8 cellular contexts compared by ENCODE assay signal in the genomic region with DNA sequence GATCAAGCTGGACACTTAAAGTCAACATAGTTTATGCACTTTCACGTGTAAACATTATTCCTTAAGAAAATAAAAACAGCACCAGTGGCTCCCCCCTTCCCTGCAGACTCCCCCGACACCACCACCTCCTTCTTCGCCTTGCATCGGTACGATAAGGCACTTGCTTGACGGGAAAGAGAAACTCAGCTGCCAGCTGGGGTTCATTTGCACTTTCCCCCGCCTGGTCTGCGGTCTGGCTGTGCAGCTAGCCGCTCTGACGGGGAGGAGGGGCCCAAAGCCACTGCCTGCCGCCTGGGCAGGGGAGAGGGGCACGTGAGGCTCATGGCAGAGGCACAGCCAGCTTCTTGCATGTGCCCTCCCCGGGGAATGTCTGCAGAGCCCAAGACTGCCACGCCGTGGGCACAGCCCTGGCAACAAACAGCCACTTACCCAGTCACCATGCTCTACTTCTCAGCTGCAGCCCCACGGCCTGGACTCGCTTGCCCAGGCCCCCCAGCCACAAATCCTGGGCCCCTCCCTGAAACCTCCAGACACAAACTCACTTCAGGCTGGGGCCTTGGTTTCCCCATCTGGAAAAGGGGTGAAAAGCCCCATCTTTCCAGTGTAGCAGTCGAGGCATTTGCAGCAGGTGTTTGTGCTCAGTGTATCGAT. TPM values are rescaled to one million over a fixed set of nuclear protein-coding genes. Genes with fewer than 3 reads are reported as not detected.
DNase-seq lines count a peak whose midpoint lies in the region; ATAC-seq lines count a peak whose summit lies in the region.

No MANE protein-coding gene starts in this region.

- ATAC-seq in GM21360 (IDR thresholded peaks at IDR 0.05; ENCODE audit: unreplicated experiment) (peak; percentile 66), sciatic nerve (peak; percentile 93)

- no peaks in the 10 kb centered on the region for H3K9me3 Mint-ChIP-seq in activated naive CD4-positive, alpha-beta T cell treated with anti-CD3 and anti-CD28 coated beads, Interleukin-2, amount 10 ng/mL, durations not matched to agents 7 days and 5 days

- CTCF ChIA-PET in activated naive CD4-positive, alpha-beta T cell treated with anti-CD3 and anti-CD28 coated beads, Interleukin-2, amount 10 ng/mL, durations not matched to agents 7 days and 5 days (lab: Charles Lee): interaction anchor here (0.9 to 1.9 kb wide), 8 partner anchors 10 to 326 kb away, joined by 3 to 9 read pairs (median 4); partner anchors contain the start of gene SOCS1

- H3K27me3 Mint-ChIP-seq in activated naive CD4-positive, alpha-beta T cell treated with anti-CD3 and anti-CD28 coated beads, Interleukin-2, amount 10 ng/mL, durations not matched to agents 7 days and 5 days: peaks cover 10% of the 10 kb centered on the region

- H3K4me3 Mint-ChIP-seq in activated naive CD4-positive, alpha-beta T cell treated with anti-CD3 and anti-CD28 coated beads, Interleukin-2, amount 10 ng/mL, durations not matched to agents 7 days and 5 days: peak overlapping the region; percentile 43

- intact Hi-C loops in cardiac septum (cut with DNase I): loop anchor here (5.0 kb wide), 1 partner anchor 40 kb away; the partner anchor contains the start of gene SOCS1
- intact Hi-C loops in sciatic nerve (cut with DNase I): no loop called here

- H3K27ac Mint-ChIP-seq in activated naive CD4-positive, alpha-beta T cell treated with anti-CD3 and anti-CD28 coated beads, Interleukin-2, amount 10 ng/mL, durations not matched to agents 7 days and 5 days: peak overlapping the region; percentile 84

- H3K4me1 Mint-ChIP-seq in activated naive CD4-positive, alpha-beta T cell treated with anti-CD3 and anti-CD28 coated beads, Interleukin-2, amount 10 ng/mL, durations not matched to agents 7 days and 5 days: peaks cover 81% of the 10 kb centered on the region

- in situ Hi-C loops in SK-MEL-5 (cut with HindIII; ENCODE audit: low pct_unique_long_range_greater_than_20kb, low sequenced_read_pairs): no loop called here

- peak; percentile 85 for DNase-seq in DMS153 (lab: John Stamatoyannopoulos, UW)
- peak; percentile 40 for DNase-seq in HT-29 (ENCODE audit: low spot score)
- peak; percentile 63 for DNase-seq in SK-MEL-5 (ENCODE audit: low read depth, low spot score)
- DNase-seq in activated naive CD4-positive, alpha-beta T cell treated with anti-CD3 and anti-CD28 coated beads, Interleukin-2, amount 10 ng/mL, durations not matched to agents 7 days and 5 days: peak; percentile 90
- DNase-seq in cardiac septum (ENCODE audit: low spot score): peak; percentile 91
- peak; percentile 79 for DNase-seq in sciatic nerve (ENCODE audit: low spot score)
- DNase-seq in COLO829 (ENCODE audit: low spot score): no peak

- peaks cover 3% of the 10 kb centered on the region for H3K36me3 Mint-ChIP-seq in activated naive CD4-positive, alpha-beta T cell treated with anti-CD3 and anti-CD28 coated beads, Interleukin-2, amount 10 ng/mL, durations not matched to agents 7 days and 5 days

RNA-seq across cellular contexts. Expression of gene PRM1, which starts 16.5 kb away (rescaled TPM):
- total RNA-seq in HT-29 (2014; rRNA removed; shearing (Covaris generic)): not detected in 2 replicates
- total RNA-seq in SK-MEL-5 (2014; rRNA removed; shearing (Covaris generic)): not detected in 2 replicates
- not detected in 2 replicates for polyA plus RNA-seq in SK-MEL-5 (2015; cell fraction: cytosol; rRNA removed)
- not detected in 2 replicates for polyA plus RNA-seq in SK-MEL-5 (2015; cell fraction: nucleus; rRNA removed)
- total RNA-seq in cardiac septum: not detected
- not detected for total RNA-seq in sciatic nerve

RNA-seq across cellular contexts. Expression of gene PRM2, which starts 21.3 kb away (rescaled TPM):
- not detected in 2 replicates for total RNA-seq in HT-29 (2014; rRNA removed; shearing (Covaris generic))
- total RNA-seq in SK-MEL-5 (2014; rRNA removed; shearing (Covaris generic)): not detected in 2 replicates
- not detected in 2 replicates for polyA plus RNA-seq in SK-MEL-5 (2015; cell fraction: cytosol; rRNA removed)
- polyA plus RNA-seq in SK-MEL-5 (2015; cell fraction: nucleus; rRNA removed): not detected in 2 replicates
- total RNA-seq in cardiac septum (not detected), sciatic nerve (not detected)

RNA-seq across cellular contexts. Expression of gene PRM3, which starts 24.2 kb away (rescaled TPM):
- total RNA-seq in HT-29 (2014; rRNA removed; shearing (Covaris generic)): not detected in 2 replicates
- not detected in 2 replicates for total RNA-seq in SK-MEL-5 (2014; rRNA removed; shearing (Covaris generic))
- polyA plus RNA-seq in SK-MEL-5 (2015; cell fraction: cytosol; rRNA removed): not detected in 2 replicates
- polyA plus RNA-seq in SK-MEL-5 (2015; cell fraction: nucleus; rRNA removed): not detected in 2 replicates
- total RNA-seq in cardiac septum (not detected), sciatic nerve (not detected)

RNA-seq across cellular contexts. Expression of gene TNP2, which starts 28.5 kb away (rescaled TPM):
- total RNA-seq in HT-29 (2014; rRNA removed; shearing (Covaris generic)): not detected in 2 replicates
- not detected in 2 replicates for total RNA-seq in SK-MEL-5 (2014; rRNA removed; shearing (Covaris generic))
- not detected in 2 replicates for polyA plus RNA-seq in SK-MEL-5 (2015; cell fraction: cytosol; rRNA removed)
- polyA plus RNA-seq in SK-MEL-5 (2015; cell fraction: nucleus; rRNA removed): not detected in 2 replicates
- total RNA-seq in cardiac septum: not detected
- total RNA-seq in sciatic nerve: not detected

RNA-seq across cellular contexts. Expression of gene SOCS1, which starts 41.6 kb away (rescaled TPM):
- 1.2 and 1.3 TPM in 2 replicates for total RNA-seq in HT-29 (2014; rRNA removed; shearing (Covaris generic))
- 1.1 and 1.4 TPM in 2 replicates for total RNA-seq in SK-MEL-5 (2014; rRNA removed; shearing (Covaris generic))
- polyA plus RNA-seq in SK-MEL-5 (2015; cell fraction: cytosol; rRNA removed): 5.8 and 6.4 TPM in 2 replicates
- 6.0 and 8.8 TPM in 2 replicates for polyA plus RNA-seq in SK-MEL-5 (2015; cell fraction: nucleus; rRNA removed)
- total RNA-seq in cardiac septum (1.7 TPM), sciatic nerve (4.3 TPM)
